ENCODE assay signal across 1 cellular context in genomic region chr5:81165493-81166119, GRCh38.
TF ChIP-seq lines count a peak whose summit lies in the region.

No MANE protein-coding gene starts in this region.

TF ChIP-seq in GM12878, 131 proteins besides CTCF, POLR2A, EP300 and RAD21 (continued from another document):
- TF ChIP-seq SKIL (IDR thresholded peaks at IDR 0.05; ENCODE audit: low read depth, poor library complexity, severe bottlenecking) (no peak), CHD1 (IDR thresholded peaks at IDR 0.05; ENCODE audit: low read depth, low read length) (no peak), CEBPB (IDR thresholded peaks at IDR 0.05; ENCODE audit: borderline replicate concordance in 1 of 2, low read depth in 2 of 2, low read length in 2 of 2) (no peak), GATAD2B (conservative IDR thresholded peaks at IDR 0.05; ENCODE audit: low read depth) (no peak), ZBTB11 (CRISPR knock-in tag; IDR thresholded peaks at IDR 0.05) (no peak), REST (IDR thresholded peaks at IDR 0.05; ENCODE audit: low read depth, low read length) (no peak), ZBED1 (IDR thresholded peaks at IDR 0.05; ENCODE audit: borderline replicate concordance) (no peak), TAF1 (IDR thresholded peaks at IDR 0.05; ENCODE audit: borderline replicate concordance, low read depth, low read length) (no peak), YY1 (IDR thresholded peaks at IDR 0.05; ENCODE audit: low read depth, low read length) (peak; percentile 42; the same call in 1 of the 2 replicates), SMAD5 (IDR thresholded peaks at IDR 0.05; ENCODE audit: low read depth) (no peak), ELK1 (IDR thresholded peaks at IDR 0.05; ENCODE audit: low read depth, low read length) (no peak), RB1 (IDR thresholded peaks at IDR 0.05; ENCODE audit: borderline replicate concordance) (no peak), BHLHE40 (IDR thresholded peaks at IDR 0.05; ENCODE audit: borderline replicate concordance in 1 of 2, low read depth in 2 of 2, low read length in 1 of 2) (peak; percentile 81 to 84), SRF (IDR thresholded peaks at IDR 0.05; ENCODE audit: low read depth in 2 of 2, low read length in 2 of 2) (no peak), POLR2AphosphoS5 (IDR thresholded peaks at IDR 0.05; ENCODE audit: low read length) (no peak), ZNF592 (IDR thresholded peaks at IDR 0.05) (no peak), MYB (IDR thresholded peaks at IDR 0.05; ENCODE audit: borderline replicate concordance, low read depth, low read length) (no peak), HDAC2 (IDR thresholded peaks at IDR 0.05) (no peak), SMC3 (IDR thresholded peaks at IDR 0.05; ENCODE audit: borderline replicate concordance, low read length) (peak; percentile 81)
TF ChIP-seq in GM12878: peak in this region for 4.
